8 cellular contexts compared by ENCODE assay signal in genomic region chr1:108646661-108647269, GRCh38. TPM values are rescaled to one million over a fixed set of nuclear protein-coding genes. Genes with fewer than 3 reads are reported as not detected.
A peak's percentile ranks its signal among the peaks of the same experiment; 100 is the strongest.
DNase-seq lines count a peak whose midpoint lies in the region; ATAC-seq, FAIRE-seq and TF ChIP-seq lines count a peak whose summit lies in the region.

No MANE protein-coding gene starts in this region.

- H3K36me3 ChIP-seq in ACC112 (ENCODE audit: insufficient read depth, low read length) = peaks cover 6% of the 10 kb centered on the region; the same call in 1 of the 2 replicates
- no peaks in the 10 kb centered on the region for H3K36me3 ChIP-seq in right atrium auricular region
- H3K36me3 ChIP-seq in small intestine (ENCODE audit: control insufficient read depth in 2 of 2, insufficient read depth in 2 of 2, low read length in 2 of 2) = peaks cover 0 to 8% of the 10 kb centered on the region in 2 donors

- no peaks in the 10 kb centered on the region for H3K27me3 Mint-ChIP-seq in activated naive CD8-positive, alpha-beta T cell

- ATAC-seq in HG02642 (IDR thresholded peaks at IDR 0.05; ENCODE audit: poor library complexity, unreplicated experiment) = peak; percentile 51
- no peak for ATAC-seq in HG02610 (IDR thresholded peaks at IDR 0.05; ENCODE audit: unreplicated experiment)

- H2AFZ ChIP-seq in ACC112 (ENCODE audit: low read length, unreplicated experiment) = peak overlapping the region; percentile 80

- H3K4me1 ChIP-seq in ACC112 (ENCODE audit: control insufficient read depth, insufficient read depth, low read length, unreplicated experiment) (peaks cover 10% of the 10 kb centered on the region), right atrium auricular region (no peaks in the 10 kb centered on the region), small intestine (ENCODE audit: control insufficient read depth in 2 of 2, insufficient read depth in 1 of 2, low read depth in 1 of 2, low read length in 1 of 2) (peaks cover 3 to 12% of the 10 kb centered on the region in 2 donors)

- FAIRE-seq in small intestine (lab: Jason Lieb, UNC) = no peak

- H3K79me2 ChIP-seq in ACC112 (ENCODE audit: control insufficient read depth, insufficient read depth, low read length, unreplicated experiment) = no peaks in the 10 kb centered on the region

- H3K36me3 Mint-ChIP-seq in activated naive CD8-positive, alpha-beta T cell = peaks cover 25% of the 10 kb centered on the region

- H3K4me3 Mint-ChIP-seq in activated naive CD8-positive, alpha-beta T cell = peak overlapping the region; percentile 63

- DNase-seq in SIG-M5 treated with dmso at 0.1 percent for 504 hours (lab: John Stamatoyannopoulos, UW; ENCODE audit: unreplicated experiment) (peak; percentile 97), right atrium auricular region (ENCODE audit: low spot score) (peak; percentile 76), small intestine (peak; percentile 95), NCI-H2227 treated with DMSO at 0.1 percent for 48 hours (lab: John Stamatoyannopoulos, UW) (no peak)

- H3K9me3 ChIP-seq in right atrium auricular region = peaks cover 0 to 5% of the 10 kb centered on the region in 2 donors
- H3K9me3 ChIP-seq in small intestine (ENCODE audit: control insufficient read depth, low read depth) = no peaks in the 10 kb centered on the region

- TF ChIP-seq CTCF in right atrium auricular region (IDR thresholded peaks at IDR 0.05) = no peak

- H3K27ac ChIP-seq in ACC112 (ENCODE audit: low read depth, low read length) (peak overlapping the region; percentile 31), right atrium auricular region (peak overlapping the region; percentile 37 to 46), small intestine (ENCODE audit: low read depth in 1 of 2, low read length in 1 of 2) (peak overlapping the region; percentile 87 to 97)

- H3K27ac Mint-ChIP-seq in activated naive CD8-positive, alpha-beta T cell = peak overlapping the region; percentile 98

- WGBS in small intestine, 3 donors = 37 to 46% (median 46%) methylated on average over 11 of the region's 11 CpGs

- H3K9me3 Mint-ChIP-seq in activated naive CD8-positive, alpha-beta T cell (ENCODE audit: low read depth) = no peaks in the 10 kb centered on the region

- H3K4me1 Mint-ChIP-seq in activated naive CD8-positive, alpha-beta T cell (ENCODE audit: low read depth) = peaks cover 61% of the 10 kb centered on the region

- peak overlapping the region; percentile 19; the same call in 1 of the 2 replicates for H3K4me3 ChIP-seq in ACC112 (ENCODE audit: low read depth, low read length)
- H3K4me3 ChIP-seq in right atrium auricular region = no peak overlapping the region
- H3K4me3 ChIP-seq in small intestine (ENCODE audit: low read depth in 1 of 2, low read length in 2 of 2) = no peak overlapping the region

- H3K27me3 ChIP-seq in ACC112 (ENCODE audit: insufficient read depth, low read length) = no peaks in the 10 kb centered on the region
- no peaks in the 10 kb centered on the region for H3K27me3 ChIP-seq in right atrium auricular region
- no peaks in the 10 kb centered on the region for H3K27me3 ChIP-seq in small intestine (ENCODE audit: control insufficient read depth in 2 of 2, insufficient read depth in 2 of 2, low read length in 2 of 2)

RNA-seq across cellular contexts. Expression of gene HENMT1, which starts 14.1 kb away (rescaled TPM):
- under 1 TPM; 0.41 to 0.55 TPM for total RNA-seq in right atrium auricular region
- polyA plus RNA-seq in small intestine = 10 to 100 TPM in 1 of 3 donors, 1 to 10 TPM in 2; 9.2 to 10.8 (median 10.0) TPM

RNA-seq across cellular contexts. Expression of gene PRPF38B, which starts 45.3 kb away (rescaled TPM):
- total RNA-seq in right atrium auricular region = 10 to 100 TPM; 10.7 to 11.1 TPM
- polyA plus RNA-seq in small intestine = 10 to 100 TPM; 22.7 to 30.0 (median 23.2) TPM

Comparison
In these comparisons a context has a peak if more than half of its experiments do, and no peak if none do; other contexts are left out.
1. H3K27ac ChIP-seq: peak in every context shown above with its lines; median percentile 92 in small intestine; 42 in right atrium auricular region; 31 in ACC112.